8 cellular contexts compared by ENCODE assay signal in genomic region chr10:60099998-60100747, GRCh38.
A peak's percentile ranks its signal among the peaks of the same experiment; 100 is the strongest.
DNase-seq lines count a peak whose midpoint lies in the region; ATAC-seq and TF ChIP-seq lines count a peak whose summit lies in the region.

No MANE protein-coding gene starts in this region.

- H3K27me3 Mint-ChIP-seq in glutamatergic neuron (ENCODE audit: unreplicated experiment) = no peaks in the 10 kb centered on the region

- 69% methylated on average over 2 of the region's 2 CpGs for WGBS in prostate gland

- TF ChIP-seq POLR2A in prostate gland (IDR thresholded peaks at IDR 0.05) = no peak

- no peak overlapping the region for H3K27ac Mint-ChIP-seq in glutamatergic neuron (ENCODE audit: unreplicated experiment)

- no peaks in the 10 kb centered on the region for H3K4me1 Mint-ChIP-seq in glutamatergic neuron (ENCODE audit: low read depth, unreplicated experiment)

- H3K36me3 Mint-ChIP-seq in glutamatergic neuron (ENCODE audit: unreplicated experiment) = no peaks in the 10 kb centered on the region

- peak; percentile 44 to 51 for DNase-seq in AML-193 (lab: John Stamatoyannopoulos, UW)
- peak; percentile 71 for DNase-seq in NAMALWA (ENCODE audit: low spot score)
- DNase-seq in WERI-Rb-1 = no peak
- no peak for DNase-seq in glutamatergic neuron
- DNase-seq in prostate gland (ENCODE audit: low spot score) = no peak
- DNase-seq in MG63 = no peak

- intact Hi-C loops in prostate gland (cut with DNase I) = loop anchor here (2.0 to 5.0 kb wide), 2 partner anchors 107 to 337 kb away; no protein-coding TSS in a partner anchor

- H3K27me3 ChIP-seq in WERI-Rb-1 (ENCODE audit: insufficient read depth, low read depth, severe bottlenecking) (no peaks in the 10 kb centered on the region), prostate gland (replicated peaks; ENCODE audit: insufficient read depth) (no peaks in the 10 kb centered on the region), MG63 (no peaks in the 10 kb centered on the region)

- H3K9me3 ChIP-seq in WERI-Rb-1 (ENCODE audit: severe bottlenecking) (no peaks in the 10 kb centered on the region), prostate gland (no peaks in the 10 kb centered on the region), MG63 (no peaks in the 10 kb centered on the region)

- H3K27ac ChIP-seq in WERI-Rb-1 (no peak overlapping the region), prostate gland (no peak overlapping the region)

- ATAC-seq in GM18858 (IDR thresholded peaks at IDR 0.05; ENCODE audit: unreplicated experiment) (peak; percentile 51), HG03139 (IDR thresholded peaks at IDR 0.05; ENCODE audit: unreplicated experiment) (no peak)

- no peaks in the 10 kb centered on the region for H3K36me3 ChIP-seq in WERI-Rb-1
- H3K36me3 ChIP-seq in prostate gland = no peaks in the 10 kb centered on the region
- H3K36me3 ChIP-seq in MG63 = no peaks in the 10 kb centered on the region

- no peaks in the 10 kb centered on the region for H3K9me3 Mint-ChIP-seq in glutamatergic neuron (ENCODE audit: unreplicated experiment)

- no peaks in the 10 kb centered on the region for H3K4me1 ChIP-seq in prostate gland (replicated peaks)

- TF ChIP-seq CTCF in WERI-Rb-1 (IDR thresholded peaks at IDR 0.05; ENCODE audit: low read depth, low read length) (peak; percentile 32; the same call in 1 of the 2 replicates), glutamatergic neuron (IDR thresholded peaks at IDR 0.05; ENCODE audit: partially characterized antibody, unreplicated experiment) (peak; percentile 81), prostate gland (IDR thresholded peaks at IDR 0.05) (peak; percentile 35 to 78 (median 65))

- H3K4me3 ChIP-seq in WERI-Rb-1 (ENCODE audit: low read depth, low read length) (no peak overlapping the region), prostate gland (no peak overlapping the region), MG63 (no peak overlapping the region)

- H3K4me3 Mint-ChIP-seq in glutamatergic neuron (ENCODE audit: unreplicated experiment) = no peak overlapping the region

Comparison
In these comparisons a context has a peak if more than half of its experiments do, and no peak if none do; other contexts are left out.
1. DNase-seq: peak in AML-193 (2 of 2) and NAMALWA (single experiment); none in WERI-Rb-1 (single experiment), glutamatergic neuron (single experiment), prostate gland (single experiment) and MG63 (single experiment).
2. Peak in every context shown above with its lines, with median percentiles within 50 percentile points of each other: CTCF ChIP-seq.